8 cellular contexts compared by ENCODE assay signal in genomic region chr2:230865766-230866703, GRCh38. TPM values are rescaled to one million over a fixed set of nuclear protein-coding genes. Genes with fewer than 3 reads are reported as not detected.
A peak's percentile ranks its signal among the peaks of the same experiment; 100 is the strongest.
DNase-seq lines count a peak whose midpoint lies in the region; ATAC-seq and TF ChIP-seq lines count a peak whose summit lies in the region.

No MANE protein-coding gene starts in this region.

- TF ChIP-seq POLR2A in testis (IDR thresholded peaks at IDR 0.05), result no peak

- H4K20me1 ChIP-seq in mammary epithelial cell (ENCODE audit: insufficient read depth, low read length), result no peaks in the 10 kb centered on the region

- intact Hi-C loops in mammary epithelial cell (cut with micrococcal nuclease) (no loop called here), left lung (cut with DNase I) (no loop called here), testis (cut with DNase I; ENCODE audit: low total_unique reads) (no loop called here)

- H3K4me1 ChIP-seq in mammary epithelial cell (ENCODE audit: insufficient read depth, low read length) (no peaks in the 10 kb centered on the region), left lung (peaks cover 0 to 54% of the 10 kb centered on the region in 2 donors), testis (peaks cover 21% of the 10 kb centered on the region)

- no peak overlapping the region for H3K27ac ChIP-seq in mammary epithelial cell (ENCODE audit: insufficient read depth, low read depth, low read length)
- H3K27ac ChIP-seq in left lung, result no peak overlapping the region
- no peak overlapping the region for H3K27ac ChIP-seq in testis

- H3K27me3 ChIP-seq in mammary epithelial cell (ENCODE audit: insufficient read depth, low read length), result no peaks in the 10 kb centered on the region
- peaks cover under 1 to 58% of the 10 kb centered on the region in 2 donors for H3K27me3 ChIP-seq in left lung
- no peaks in the 10 kb centered on the region for H3K27me3 ChIP-seq in testis

- 23% methylated on average over 7 of the region's 35 CpGs for WGBS in mammary epithelial cell (ENCODE audit: low coverage, missing lambda C conversion rate)
- 9 to 17% methylated on average over 20 to 35 of the region's 35 CpGs for WGBS in testis, 2 donors

- no TSS peak for BruUV-seq in mammary epithelial cell (replicated peaks; lab: Mats Ljungman, UMichigan)

- peak; percentile 30 for DNase-seq in GF-D8 (lab: John Stamatoyannopoulos, UW)
- peak; percentile 27 for DNase-seq in NCI-H510A (lab: John Stamatoyannopoulos, UW)
- peak; percentile 11 for DNase-seq in mammary epithelial cell
- peak in 1 of 2 donors; percentile 79 for DNase-seq in left lung
- DNase-seq in testis, result peak; percentile 46
- no peak for DNase-seq in HCEC 1CT
- DNase-seq in H4 (ENCODE audit: low spot score), result no peak
- DNase-seq in NCI-H446 (lab: John Stamatoyannopoulos, UW), result no peak

- TF ChIP-seq CTCF in mammary epithelial cell (conservative IDR thresholded peaks at IDR 0.05 in 1 of 2, IDR thresholded peaks at IDR 0.05 in 1 of 2; ENCODE audit: extremely low read depth in 1 of 2, insufficient read depth in 1 of 2, low read depth in 1 of 2, low read length in 2 of 2) (peak in 1 of 2 donors; percentile 22), left lung (IDR thresholded peaks at IDR 0.05) (no peak), testis (IDR thresholded peaks at IDR 0.05) (no peak)

- CTCF ChIA-PET in mammary epithelial cell (lab: Charles Lee; ENCODE audit: low non-redundant PET), result no interaction called here

- H3K4me3 ChIP-seq in mammary epithelial cell (replicated peaks in 1 of 3; ENCODE audit: insufficient read depth in 1 of 3, low read depth in 2 of 3, low read length in 3 of 3), result peak overlapping the region in 2 of 3 experiments; percentile 11 to 49
- peak overlapping the region; percentile 7 to 58 for H3K4me3 ChIP-seq in left lung
- H3K4me3 ChIP-seq in testis, result peak overlapping the region; percentile 21 to 80

- peak; percentile 8 for ATAC-seq in left lung

- in situ Hi-C loops in mammary epithelial cell (cut with MboI; ENCODE audit: low sequenced_read_pairs in 2 of 2), result no loop called here

- H2AFZ ChIP-seq in mammary epithelial cell (ENCODE audit: low read depth, low read length), result peak overlapping the region; percentile 96

- no peak overlapping the region for H3K9ac ChIP-seq in mammary epithelial cell (ENCODE audit: insufficient read depth, low read length)

- dilution Hi-C loops in mammary epithelial cell (cut with HindIII; ENCODE audit: low sequenced_read_pairs), result no loop called here

- H3K9me3 ChIP-seq in mammary epithelial cell (replicated peaks; ENCODE audit: insufficient read depth, low read length) (no peaks in the 10 kb centered on the region), left lung (no peaks in the 10 kb centered on the region), testis (no peaks in the 10 kb centered on the region)

- H3K79me2 ChIP-seq in mammary epithelial cell (ENCODE audit: insufficient read depth, low read length), result no peaks in the 10 kb centered on the region

- H3K36me3 ChIP-seq in mammary epithelial cell (ENCODE audit: insufficient read depth, low read length) (no peaks in the 10 kb centered on the region), left lung (no peaks in the 10 kb centered on the region), testis (ENCODE audit: low read depth, missing control alignments) (no peaks in the 10 kb centered on the region)

- peak overlapping the region; percentile 93 for H3K4me2 ChIP-seq in mammary epithelial cell (ENCODE audit: insufficient read depth, low read depth, low read length)

RNA-seq across cellular contexts. Expression of gene ITM2C, which starts 1.3 kb away (rescaled TPM):
- 10 to 100 TPM; 24.8 to 47.1 TPM for total RNA-seq in mammary epithelial cell
- 66.2 TPM for polyA plus RNA-seq in mammary epithelial cell
- 77.9 TPM for polyA minus RNA-seq in mammary epithelial cell
- total RNA-seq in left lung, result 10 to 100 TPM; 32.0 to 60.7 TPM
- total RNA-seq in testis, result 10 to 100 TPM; 53.7 to 95.7 TPM
- polyA plus RNA-seq in testis (ENCODE audit: insufficient read depth, low read depth, low replicate concordance), result 57.8 TPM
- 85.8 and 96.9 TPM in 2 replicates for total RNA-seq in H4 (2014; rRNA removed; shearing (Covaris generic))

RNA-seq across cellular contexts. Expression of gene GPR55, which starts 59.0 kb away (rescaled TPM):
- total RNA-seq in mammary epithelial cell (not detected), left lung (under 1 TPM in 1 of 2 donors, not detected in 1; 0.24 TPM), testis (10 to 100 TPM; 10.9 to 14.7 TPM)
- polyA plus RNA-seq in mammary epithelial cell (not detected), testis (ENCODE audit: insufficient read depth, low read depth, low replicate concordance) (12.3 TPM)
- polyA minus RNA-seq in mammary epithelial cell, result not detected
- 0.66 and 0.87 TPM in 2 replicates for total RNA-seq in H4 (2014; rRNA removed; shearing (Covaris generic))

Comparison
In these comparisons a context has a peak if more than half of its experiments do, and no peak if none do; other contexts are left out.
1. DNase-seq: peak in GF-D8 (single experiment), NCI-H510A (single experiment), mammary epithelial cell (single experiment) and testis (single experiment); none in HCEC 1CT (single experiment), H4 (single experiment) and NCI-H446 (0 of 2).
2. Peak in every context shown above with its lines, with median percentiles within 50 percentile points of each other: H3K4me3 ChIP-seq.